ENCODE assay signal across 24 cellular contexts in the genomic region with DNA sequence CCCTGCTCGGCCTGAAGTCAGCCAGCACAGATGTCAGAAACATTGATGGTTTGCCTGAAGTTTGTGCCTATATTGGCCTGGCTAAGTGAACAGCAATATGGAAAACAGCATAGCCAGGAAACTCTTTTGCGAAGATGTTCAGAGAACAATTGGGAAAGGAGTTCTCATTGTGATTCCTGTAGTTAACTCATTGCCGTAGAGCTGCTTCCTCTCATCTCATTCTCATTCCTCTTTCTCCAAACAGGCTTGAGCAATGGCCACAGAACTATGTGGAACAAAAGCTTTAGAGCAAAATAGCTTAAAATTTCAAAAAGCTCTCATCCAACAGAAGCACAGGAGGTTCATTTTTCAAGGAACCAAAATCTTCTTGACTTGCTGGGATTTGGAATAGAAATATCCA.
A peak's percentile ranks its signal among the peaks of the same experiment; 100 is the strongest.
DNase-seq lines count a peak whose midpoint lies in the region; FAIRE-seq and TF ChIP-seq lines count a peak whose summit lies in the region.
"Had no signal": no experiment of that assay in that cellular context is flagged by ENCODE, and none has a peak within 500 bp of the region (broad histone marks: within the 10 kb centered on the region; RNA-seq: fewer than 3 reads in every experiment).

No MANE protein-coding gene starts in this region.

- peaks cover 21 to 25% of the 10 kb centered on the region in 2 experiments for H3K4me1 Mint-ChIP-seq in H9
- H3K4me1 Mint-ChIP-seq: CD14-positive monocyte; CD8-positive, alpha-beta memory T cell had no signal

- no CpG with 5 or more reads among the region's 3 CpGs for WGBS in H9 (ENCODE audit: extremely low coverage, insufficient read length, low lambda C conversion rate)
- WGBS in H1 (ENCODE audit: extremely low coverage in 1 of 2, insufficient coverage in 1 of 2, insufficient read length in 1 of 2, insufficient replicate concordance in 2 of 2, low coverage in 1 of 2, low lambda C conversion rate in 2 of 2, missing lambda C conversion rate in 1 of 2), 2 experiments = 90% methylated on average over 3 of the region's 3 CpGs; no CpG with 5 or more reads in 1 of the 2 experiments
- 63 to 74% methylated on average over 3 of the region's 3 CpGs for WGBS in sigmoid colon, 2 donors

- H3T11ph ChIP-seq in H9 (ENCODE audit: low read length) = no peak overlapping the region

- no peaks in the 10 kb centered on the region for H3K79me2 ChIP-seq in H9 (ENCODE audit: insufficient read depth, low read length)
- H3K79me2 ChIP-seq in H1 (ENCODE audit: control insufficient read depth in 1 of 2, insufficient read depth in 2 of 2, low read length in 2 of 2) = no peaks in the 10 kb centered on the region
- H3K79me2 ChIP-seq in Karpas-422 (ENCODE audit: low read length) = no peaks in the 10 kb centered on the region

- H3K56ac ChIP-seq in H9 (ENCODE audit: insufficient read length, low read depth, low read length) (no peak overlapping the region), H1 (replicated peaks; ENCODE audit: insufficient read length, low read depth, low read length) (no peak overlapping the region)

- H4K91ac ChIP-seq in H9 (ENCODE audit: insufficient read length, low read depth, low read length) (no peak overlapping the region), H1 (replicated peaks; ENCODE audit: insufficient read length, low read length) (no peak overlapping the region)

- TF ChIP-seq EP300 in H1 (IDR thresholded peaks at IDR 0.05; ENCODE audit: borderline replicate concordance in 1 of 2, low read depth in 2 of 2, low read length in 2 of 2) = no peak
- TF ChIP-seq EP300 in sigmoid colon (IDR thresholded peaks at IDR 0.05) = no peak

- CTCF ChIA-PET in H1 (lab: Charles Lee; ENCODE audit: partially characterized antibody) = interaction anchor here (0.7 to 2.3 kb wide), 2 partner anchors 25 to 114 kb away, joined by 3 to 7 read pairs; no protein-coding TSS in a partner anchor

- H3K27ac ChIP-seq in H9 (ENCODE audit: insufficient read length, low read depth, low read length) = no peak overlapping the region
- no peak overlapping the region for H3K27ac ChIP-seq in H1 (ENCODE audit: low read depth, low read length)
- H3K27ac ChIP-seq in temporal lobe (ENCODE audit: low read depth, low read length) = peak overlapping the region; percentile 24
- no peak overlapping the region for H3K27ac ChIP-seq in Karpas-422 (ENCODE audit: low read length)
- H3K27ac ChIP-seq in sigmoid colon = no peak overlapping the region
- H3K27ac ChIP-seq: A549; BLaER1 treated with 17β-estradiol and CSF1 and Interleukin-3, amounts not matched to agents 10 nM and 100 nM had no signal

- H3K14ac ChIP-seq in H9 (ENCODE audit: insufficient read depth, low read length) (peak overlapping the region; percentile 49; the same call in 1 of the 2 replicates), H1 (ENCODE audit: insufficient read length) (no peak overlapping the region)

- peaks cover 9% of the 10 kb centered on the region; the same call in 1 of the 2 replicates for H3K4me1 ChIP-seq in H9 (ENCODE audit: insufficient read depth, low read length)
- peaks cover 4% of the 10 kb centered on the region for H3K4me1 ChIP-seq in NT2/D1 (ENCODE audit: insufficient read depth, insufficient read length)
- H3K4me1 ChIP-seq in H1 (replicated peaks in 1 of 4; ENCODE audit: control insufficient read depth in 3 of 4, insufficient read depth in 4 of 4, low read length in 3 of 4) = peaks cover 0 to 7% (median 4%) of the 10 kb centered on the region in 4 experiments; a peak in 4 of 7 replicates
- H3K4me1 ChIP-seq in Karpas-422 (ENCODE audit: low read length) = no peaks in the 10 kb centered on the region
- H3K4me1 ChIP-seq in sigmoid colon = no peaks in the 10 kb centered on the region
- H3K4me1 ChIP-seq: A549, BE2C had no signal

- FAIRE-seq in H1 (lab: Jason Lieb, UNC) = peak; percentile 32
- FAIRE-seq: A549, GM12891, GM18507 had no signal

- POLR2A ChIA-PET in H1 (lab: Charles Lee; ENCODE audit: partially characterized antibody) = no interaction called here

- peaks cover 63% of the 10 kb centered on the region for H3K27me3 Mint-ChIP-seq in H9 (ENCODE audit: low read depth)
- H3K27me3 Mint-ChIP-seq: CD4-positive, alpha-beta T cell had no signal

- H3K9me2 ChIP-seq in Karpas-422 (replicated peaks; ENCODE audit: insufficient read depth, low read length) = no peaks in the 10 kb centered on the region

- no peak for TF ChIP-seq RAD21 in H1 (IDR thresholded peaks at IDR 0.05 in 1 of 2, conservative IDR thresholded peaks at IDR 0.05 in 1 of 2; ENCODE audit: low read depth in 2 of 2, low read length in 2 of 2)

- H4K20me1 ChIP-seq in H9 (ENCODE audit: control insufficient read depth, insufficient read depth, insufficient read length) (no peaks in the 10 kb centered on the region), H1 (replicated peaks in 1 of 2; ENCODE audit: control insufficient read depth in 1 of 2, insufficient read depth in 2 of 2, low read length in 2 of 2) (no peaks in the 10 kb centered on the region), Karpas-422 (ENCODE audit: insufficient read depth, low read depth, low read length) (no peaks in the 10 kb centered on the region)
- H4K20me1 ChIP-seq: BLaER1 treated with 17β-estradiol and CSF1 and Interleukin-3, amounts not matched to agents 10 nM and 100 nM had no signal

- H2BK20ac ChIP-seq in H9 (ENCODE audit: low read depth, low read length, poor library complexity, severe bottlenecking) (no peak overlapping the region), H1 (ENCODE audit: low read length) (no peak overlapping the region)

- no peaks in the 10 kb centered on the region for H3K9me3 ChIP-seq in H9 (ENCODE audit: control insufficient read depth, low read depth, low read length)
- peaks cover 3% of the 10 kb centered on the region; the same call in 1 of the 2 replicates for H3K9me3 ChIP-seq in NT2/D1 (ENCODE audit: insufficient read depth, low read length)
- H3K9me3 ChIP-seq in H1 (ENCODE audit: insufficient read depth in 2 of 2, low read depth in 1 of 2, low read length in 1 of 2) = no peaks in the 10 kb centered on the region
- H3K9me3 ChIP-seq in Karpas-422 (ENCODE audit: low read length) = no peaks in the 10 kb centered on the region
- H3K9me3 ChIP-seq in sigmoid colon = no peaks in the 10 kb centered on the region
- H3K9me3 ChIP-seq: A549; BLaER1 treated with 17β-estradiol and CSF1 and Interleukin-3, amounts not matched to agents 10 nM and 100 nM had no signal

- no peak overlapping the region for H3K23ac ChIP-seq in H9 (ENCODE audit: insufficient read length, low read depth, low read length)
- H3K23ac ChIP-seq in H1 (ENCODE audit: insufficient read length) = no peak overlapping the region

- intact Hi-C loops in sigmoid colon (cut with DNase I) = no loop called here

- H3K4ac ChIP-seq in H9 (ENCODE audit: low read depth, low read length) (no peak overlapping the region), H1 (replicated peaks; ENCODE audit: insufficient read length, low read depth, low read length) (no peak overlapping the region)

- no peak for DNase-seq in H9
- peak; percentile 52 for DNase-seq in NT2/D1 (ENCODE audit: low read depth, low spot score)
- DNase-seq in H1 (ENCODE audit: low read depth in 1 of 2, low spot score in 2 of 2) = no peak
- DNase-seq in Karpas-422 = no peak
- DNase-seq in sigmoid colon = no peak
- no peak for DNase-seq in NCI-H2171 (lab: John Stamatoyannopoulos, UW)
- DNase-seq: 8988T; ACHN; AML-193; BE2C; CD4-positive, alpha-beta T cell; CD8-positive, alpha-beta memory T cell; DMS 273 treated with DMSO at 0.1 percent for 48 hours; DMS53; DMS79 treated with DMSO at 0.1 percent for 48 hours; GF-D8; GOT3; H7 had no signal

- H3K27ac Mint-ChIP-seq in H9 = no peak overlapping the region; a peak in 1 of 7 replicates
- H3K27ac Mint-ChIP-seq: CD14-positive monocyte; CD4-positive, alpha-beta T cell; CD8-positive, alpha-beta memory T cell had no signal

- H3K4me2 ChIP-seq in H9 (ENCODE audit: insufficient read depth, insufficient read length, low read length) = no peak overlapping the region
- H3K4me2 ChIP-seq in H1 (ENCODE audit: insufficient read depth in 1 of 2, low read depth in 2 of 2, low read length in 2 of 2) = no peak overlapping the region
- H3K4me2 ChIP-seq in Karpas-422 (ENCODE audit: low read depth, low read length, poor library complexity, severe bottlenecking) = no peak overlapping the region
- H3K4me2 ChIP-seq: A549 had no signal

- no peak overlapping the region for H2AFZ ChIP-seq in H9 (ENCODE audit: low read length)
- no peak overlapping the region for H2AFZ ChIP-seq in H1 (ENCODE audit: low read length)
- H2AFZ ChIP-seq in Karpas-422 (ENCODE audit: low read length) = no peak overlapping the region

- H4K5ac ChIP-seq in H9 (ENCODE audit: insufficient read length, low read depth, low read length) = no peak overlapping the region
- no peak overlapping the region for H4K5ac ChIP-seq in H1 (ENCODE audit: insufficient read length, low read depth, low read length)

- no peaks in the 10 kb centered on the region; a peak in 2 of 7 replicates for H3K36me3 Mint-ChIP-seq in H9 (ENCODE audit: insufficient read depth in 1 of 3, low read depth in 3 of 3)
- H3K36me3 Mint-ChIP-seq: CD14-positive monocyte; CD8-positive, alpha-beta memory T cell had no signal

- H3K79me1 ChIP-seq in H9 (ENCODE audit: insufficient read depth, low read depth, low read length, poor library complexity, severe bottlenecking) = no peaks in the 10 kb centered on the region
- H3K79me1 ChIP-seq in H1 (ENCODE audit: low read depth, low read length) = no peaks in the 10 kb centered on the region

- H3K4me3 ChIP-seq in NT2/D1 (ENCODE audit: insufficient read length, low read depth) = no peak overlapping the region
- no peak overlapping the region for H3K4me3 ChIP-seq in H1 (ENCODE audit: extremely low read depth in 1 of 4, insufficient read depth in 2 of 4, low read depth in 3 of 4, low read length in 4 of 4)
- no peak overlapping the region for H3K4me3 ChIP-seq in Karpas-422 (ENCODE audit: low read length)
- no peak overlapping the region for H3K4me3 ChIP-seq in sigmoid colon
- H3K4me3 ChIP-seq: A549; BLaER1 treated with 17β-estradiol and CSF1 and Interleukin-3, amounts not matched to agents 10 nM and 100 nM had no signal

- no peak overlapping the region for H3K18ac ChIP-seq in H9 (ENCODE audit: insufficient read length, low read depth, low read length)
- no peak overlapping the region for H3K18ac ChIP-seq in H1 (ENCODE audit: extremely low read depth, low read length)

- no peak overlapping the region for H2BK12ac ChIP-seq in H9 (ENCODE audit: insufficient read length, low read depth, low read length)
- H2BK12ac ChIP-seq in H1 (ENCODE audit: low read depth, low read length) = no peak overlapping the region

- no peak overlapping the region for H2BK120ac ChIP-seq in H9 (ENCODE audit: low read depth, low read length, poor library complexity, severe bottlenecking)
- no peak overlapping the region for H2BK120ac ChIP-seq in H1 (replicated peaks; ENCODE audit: low read depth, low read length)

- H2AK5ac ChIP-seq in H9 (ENCODE audit: insufficient read length, low read length) (no peak overlapping the region), H1 (ENCODE audit: low read depth, low read length) (no peak overlapping the region)

- H3K23me2 ChIP-seq in H9 (ENCODE audit: insufficient read length, low read depth, low read length, poor library complexity, severe bottlenecking) = no peaks in the 10 kb centered on the region
- H3K23me2 ChIP-seq in H1 (ENCODE audit: low read depth, low read length) = no peaks in the 10 kb centered on the region

- TF ChIP-seq CTCF in H9 (conservative IDR thresholded peaks at IDR 0.05) (no peak), H1 (IDR thresholded peaks at IDR 0.05; ENCODE audit: control extremely low read depth in 1 of 3, insufficient read depth in 1 of 3, low read depth in 1 of 3, low read length in 3 of 3) (no peak), sigmoid colon (IDR thresholded peaks at IDR 0.05) (no peak)

- H3K9ac ChIP-seq in H9 (ENCODE audit: extremely low read depth, insufficient read length, low read length) = no peak overlapping the region
- no peak overlapping the region for H3K9ac ChIP-seq in NT2/D1 (ENCODE audit: insufficient read length, low read depth)
- no peak overlapping the region for H3K9ac ChIP-seq in H1 (replicated peaks in 1 of 4; ENCODE audit: extremely low read depth in 1 of 4, low read depth in 3 of 4, low read length in 3 of 4)
- H3K9ac ChIP-seq in Karpas-422 (ENCODE audit: low read length) = no peak overlapping the region
- H3K9ac ChIP-seq: BLaER1 treated with 17β-estradiol and CSF1 and Interleukin-3, amounts not matched to agents 10 nM and 100 nM had no signal

- H2BK5ac ChIP-seq in H9 (ENCODE audit: insufficient read length, low read length) = no peak overlapping the region
- H2BK5ac ChIP-seq in H1 (ENCODE audit: low read depth, low read length) = no peak overlapping the region

- TF ChIP-seq POLR2A in H1 (IDR thresholded peaks at IDR 0.05; ENCODE audit: control extremely low read depth in 1 of 2, low read depth in 2 of 2, low read length in 2 of 2) (no peak), sigmoid colon (IDR thresholded peaks at IDR 0.05) (no peak)

- no peaks in the 10 kb centered on the region for H3K27me3 ChIP-seq in H9 (ENCODE audit: insufficient read depth, low read length)
- H3K27me3 ChIP-seq in NT2/D1 (ENCODE audit: insufficient read depth, insufficient read length) = peaks cover 44% of the 10 kb centered on the region
- peaks cover 0 to 5% (median 0%) of the 10 kb centered on the region in 4 experiments; a peak in 1 of 7 replicates for H3K27me3 ChIP-seq in H1 (replicated peaks in 1 of 4; ENCODE audit: control insufficient read depth in 3 of 4, extremely low read depth in 1 of 4, insufficient read depth in 3 of 4, low read length in 3 of 4)
- H3K27me3 ChIP-seq in Karpas-422 (ENCODE audit: low read length) = no peaks in the 10 kb centered on the region
- no peaks in the 10 kb centered on the region for H3K27me3 ChIP-seq in sigmoid colon
- H3K27me3 ChIP-seq: BE2C; BLaER1 treated with 17β-estradiol and CSF1 and Interleukin-3, amounts not matched to agents 10 nM and 100 nM had no signal

- H3K4me3 Mint-ChIP-seq in H9 = no peak overlapping the region
- H3K4me3 Mint-ChIP-seq: CD14-positive monocyte; CD4-positive, alpha-beta T cell; CD8-positive, alpha-beta memory T cell had no signal

- H4K8ac ChIP-seq in H9 (replicated peaks; ENCODE audit: insufficient read length, low read depth, low read length) (no peak overlapping the region), H1 (ENCODE audit: extremely low read depth, insufficient read depth, low read length) (no peak overlapping the region)

- no peak overlapping the region for H2BK15ac ChIP-seq in H9 (ENCODE audit: low read depth, low read length)
- no peak overlapping the region for H2BK15ac ChIP-seq in H1 (ENCODE audit: low read length)

- no peaks in the 10 kb centered on the region for H3K9me3 Mint-ChIP-seq in H9
- H3K9me3 Mint-ChIP-seq: CD4-positive, alpha-beta T cell had no signal

- H3K36me3 ChIP-seq in NT2/D1 (ENCODE audit: insufficient read depth, insufficient read length, low read length) = no peaks in the 10 kb centered on the region
- no peaks in the 10 kb centered on the region for H3K36me3 ChIP-seq in H1 (ENCODE audit: control insufficient read depth in 2 of 4, insufficient read depth in 4 of 4, low read length in 3 of 4)
- no peaks in the 10 kb centered on the region for H3K36me3 ChIP-seq in Karpas-422 (ENCODE audit: insufficient read depth, low read length)
- no peaks in the 10 kb centered on the region for H3K36me3 ChIP-seq in sigmoid colon
- H3K36me3 ChIP-seq: BE2C; BLaER1 treated with 17β-estradiol and CSF1 and Interleukin-3, amounts not matched to agents 10 nM and 100 nM had no signal
